Comparison of ENCODE assay signal across 1 cellular context in genomic region chr3:171481011-171481410, GRCh38.
TF ChIP-seq lines count a peak whose summit lies in the region.

No MANE protein-coding gene starts in this region.

TF ChIP-seq in HepG2, 621 proteins besides CTCF, POLR2A, EP300 and RAD21:
- TF ChIP-seq SMARCE1 (IDR thresholded peaks at IDR 0.05; ENCODE audit: borderline replicate concordance) = no peak
- TF ChIP-seq ZNF354B (CRISPR knock-in tag; IDR thresholded peaks at IDR 0.05) = no peak
- no peak for TF ChIP-seq ZNF567 (CRISPR knock-in tag; IDR thresholded peaks at IDR 0.05; ENCODE audit: borderline replicate concordance)
- TF ChIP-seq ZGPAT (CRISPR knock-in tag; IDR thresholded peaks at IDR 0.05) = no peak
- no peak for TF ChIP-seq ESRRA (CRISPR knock-in tag; IDR thresholded peaks at IDR 0.05; ENCODE audit: low read depth)
- no peak for TF ChIP-seq ZFP36L1 (CRISPR knock-in tag; IDR thresholded peaks at IDR 0.05)
- no peak for TF ChIP-seq ZFP62 (CRISPR knock-in tag; IDR thresholded peaks at IDR 0.05)
- TF ChIP-seq TARDBP (CRISPR knock-in tag; IDR thresholded peaks at IDR 0.05) = no peak
- TF ChIP-seq NONO (IDR thresholded peaks at IDR 0.05) = no peak
- TF ChIP-seq NONO (CRISPR knock-in tag; conservative IDR thresholded peaks at IDR 0.05) = no peak
- TF ChIP-seq MYNN (CRISPR knock-in tag; IDR thresholded peaks at IDR 0.05; ENCODE audit: low read depth) = no peak
- no peak for TF ChIP-seq ZNF430 (CRISPR knock-in tag; IDR thresholded peaks at IDR 0.05)
- TF ChIP-seq ZFP37 (CRISPR knock-in tag; IDR thresholded peaks at IDR 0.05; ENCODE audit: borderline replicate concordance) = no peak
- no peak for TF ChIP-seq ZNF3 (CRISPR knock-in tag; IDR thresholded peaks at IDR 0.05)
- no peak for TF ChIP-seq ZBTB39 (CRISPR knock-in tag; IDR thresholded peaks at IDR 0.05)
- no peak for TF ChIP-seq ZNF577 (CRISPR knock-in tag; IDR thresholded peaks at IDR 0.05; ENCODE audit: borderline replicate concordance, low read depth)
- no peak for TF ChIP-seq ISL2 (CRISPR knock-in tag; IDR thresholded peaks at IDR 0.05)
- TF ChIP-seq NBN (conservative IDR thresholded peaks at IDR 0.05) = no peak
- TF ChIP-seq TFAP4 (IDR thresholded peaks at IDR 0.05; ENCODE audit: borderline replicate concordance, low read depth) = no peak
- no peak for TF ChIP-seq XBP1 (CRISPR knock-in tag; IDR thresholded peaks at IDR 0.05)
- TF ChIP-seq TEAD2 (CRISPR knock-in tag; IDR thresholded peaks at IDR 0.05) = no peak
